ENCODE assay signal across 34 cellular contexts in the genomic region with DNA sequence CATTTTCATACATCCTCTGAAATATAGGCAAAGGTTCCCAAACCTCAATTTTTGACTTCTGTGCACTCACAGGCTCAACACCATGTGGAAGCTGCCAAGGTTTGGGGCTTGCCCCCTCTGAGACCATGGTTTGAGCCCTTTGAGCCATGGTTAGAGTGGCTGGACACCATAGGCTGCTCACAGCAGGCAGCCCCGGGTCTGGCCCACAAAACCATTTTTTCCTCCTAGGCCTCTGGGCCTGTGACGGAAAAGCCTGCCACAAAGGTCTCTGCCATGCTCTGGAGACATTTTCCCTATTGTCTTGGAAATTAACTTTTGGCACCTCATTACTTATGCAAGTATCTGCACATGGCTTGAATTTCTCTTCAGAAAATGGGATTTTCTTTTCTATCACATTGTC.
DNase-seq lines count a peak whose midpoint lies in the region; ATAC-seq, FAIRE-seq and TF ChIP-seq lines count a peak whose summit lies in the region.
"Had no signal": no experiment of that assay in that cellular context is flagged by ENCODE, and none has a peak within 500 bp of the region (broad histone marks: within the 10 kb centered on the region; RNA-seq: fewer than 3 reads in every experiment).

No MANE protein-coding gene starts in this region.

- H2BK120ac ChIP-seq in mesendoderm (ENCODE audit: low read depth, low read length), result no peak overlapping the region

- no peak for DNase-seq in A549 (ENCODE audit: low read depth in 1 of 2, low spot score in 1 of 2)
- DNase-seq in K562 (ENCODE audit: extremely low read depth in 1 of 4, low spot score in 3 of 4), result no peak
- DNase-seq in mesendoderm, result peak; percentile 8
- DNase-seq in DMS153 treated with DMSO at 0.1 percent for 48 hours (lab: John Stamatoyannopoulos, UW; ENCODE audit: unreplicated experiment), result no peak
- DNase-seq in left lobe of liver (ENCODE audit: low spot score), result no peak
- no peak for DNase-seq in GF-D8 (lab: John Stamatoyannopoulos, UW)
- DNase-seq in HK-2 (ENCODE audit: unreplicated experiment), result no peak
- DNase-seq: 8988T; ACHN; AML-193; BE2C; C1 segment of cervical spinal cord; Caco-2; Calu3; CD4-positive, alpha-beta memory T cell; CD4-positive, alpha-beta T cell; CD4-positive, CD25-positive, alpha-beta regulatory T cell; CD8-positive, alpha-beta memory T cell; CD8-positive, alpha-beta T cell; COR-L47; DMS 273 treated with DMSO at 0.1 percent for 48 hours; DMS153; DMS53; DMS79; DMS79 treated with DMSO at 0.1 percent for 48 hours; DND-41; EL had no signal

- no peak overlapping the region for H2BK5ac ChIP-seq in mesendoderm (ENCODE audit: low read length)

- H3K79me1 ChIP-seq in mesendoderm (ENCODE audit: low read length), result no peaks in the 10 kb centered on the region

- no peak overlapping the region for H3K27ac ChIP-seq in A549
- no peak overlapping the region for H3K27ac ChIP-seq in HEK293 (ENCODE audit: extremely low read depth, low read depth, low read length)
- H3K27ac ChIP-seq in K562 (ENCODE audit: extremely low read depth, low read depth, low read length), result no peak overlapping the region
- no peak overlapping the region for H3K27ac ChIP-seq in mesendoderm (ENCODE audit: low read depth, low read length)
- H3K27ac ChIP-seq: 22Rv1; BLaER1; BLaER1 treated with 17β-estradiol and CSF1 and Interleukin-3, amounts not matched to agents 10 nM and 100 nM; C4-2B had no signal

- H3K4me2 ChIP-seq in A549, result no peak overlapping the region
- H3K4me2 ChIP-seq in K562 (ENCODE audit: insufficient read depth, low read length), result no peak overlapping the region
- H3K4me2 ChIP-seq in mesendoderm (ENCODE audit: low read length), result no peak overlapping the region
- H3K4me2 ChIP-seq: BLaER1; BLaER1 treated with 17β-estradiol and CSF1 and Interleukin-3, amounts not matched to agents 10 nM and 100 nM had no signal

- H3K18ac ChIP-seq in mesendoderm (ENCODE audit: low read length), result no peak overlapping the region

- H3K23ac ChIP-seq in mesendoderm (ENCODE audit: low read length), result no peak overlapping the region

- no peak overlapping the region for H3K9ac ChIP-seq in K562 (ENCODE audit: insufficient read depth in 1 of 2, low read depth in 2 of 2, low read length in 2 of 2)
- H3K9ac ChIP-seq in mesendoderm (ENCODE audit: low read length), result no peak overlapping the region
- H3K9ac ChIP-seq: BLaER1; BLaER1 treated with 17β-estradiol and CSF1 and Interleukin-3, amounts not matched to agents 10 nM and 100 nM had no signal

- no peak overlapping the region for H4K5ac ChIP-seq in mesendoderm (ENCODE audit: low read length)

- 13% methylated on average over 2 of the region's 2 CpGs for WGBS in A549 (ENCODE audit: missing lambda C conversion rate)
- 14% methylated on average over 2 of the region's 2 CpGs for WGBS in K562 (ENCODE audit: insufficient coverage, low coverage, missing lambda C conversion rate)
- WGBS in mesendoderm (ENCODE audit: extremely low coverage, insufficient coverage, low lambda C conversion rate), result no CpG with 5 or more reads among the region's 2 CpGs

- intact Hi-C loops in K562 (cut with micrococcal nuclease), result no loop called here

- no peak overlapping the region for H3K56ac ChIP-seq in mesendoderm (ENCODE audit: low read length)

- no peaks in the 10 kb centered on the region for H4K20me1 ChIP-seq in K562 (replicated peaks; ENCODE audit: control insufficient read depth, insufficient read depth, low read length)
- H4K20me1 ChIP-seq: BLaER1; BLaER1 treated with 17β-estradiol and CSF1 and Interleukin-3, amounts not matched to agents 10 nM and 100 nM had no signal

- no peaks in the 10 kb centered on the region for H3K79me2 ChIP-seq in K562 (ENCODE audit: control insufficient read depth, insufficient read depth, low read length)
- no peaks in the 10 kb centered on the region for H3K79me2 ChIP-seq in mesendoderm (ENCODE audit: control insufficient read depth, insufficient read depth, low read length)

- no peak for TF ChIP-seq CTCF in A549 (IDR thresholded peaks at IDR 0.05)
- no peak for TF ChIP-seq CTCF in HEK293 (tag by site-specific recombination; IDR thresholded peaks at IDR 0.05)
- TF ChIP-seq CTCF in K562 (IDR thresholded peaks at IDR 0.05 in 2 of 3, conservative IDR thresholded peaks at IDR 0.05 in 1 of 3; ENCODE audit: insufficient read depth in 2 of 3, low read depth in 1 of 3, low read length in 3 of 3), result no peak

- no peak overlapping the region for H4K8ac ChIP-seq in mesendoderm (ENCODE audit: low read depth, low read length)

- in situ Hi-C loops in K562 (cut with MboI), result no loop called here

- H3K27me3 ChIP-seq in K562 (ENCODE audit: control insufficient read depth in 2 of 2, insufficient read depth in 2 of 2, low read length in 2 of 2) (no peaks in the 10 kb centered on the region), mesendoderm (ENCODE audit: insufficient read depth, low read length, poor library complexity) (no peaks in the 10 kb centered on the region)
- H3K27me3 ChIP-seq: BE2C; BLaER1; BLaER1 treated with 17β-estradiol and CSF1 and Interleukin-3, amounts not matched to agents 10 nM and 100 nM had no signal

- ATAC-seq in A549 (no peak), K562 (no peak), left lobe of liver (no peak)
- ATAC-seq: CD8-positive, alpha-beta T cell had no signal

- CTCF ChIA-PET in A549 (lab: Yijun Ruan, JAX), result no interaction called here
- CTCF ChIA-PET in HEK293 (lab: Yijun Ruan, JAX), result no interaction called here
- CTCF ChIA-PET in K562 (lab: Yijun Ruan, JAX; ENCODE audit: low intra/inter-chr PET ratio), result no interaction called here

- no TSS peak for BruUV-seq in K562 (replicated peaks; lab: Mats Ljungman, UMichigan)

- H3K9me3 ChIP-seq in A549 (peaks cover 9% of the 10 kb centered on the region), HEK293 (ENCODE audit: control insufficient read depth, insufficient read depth, low read depth, low read length) (no peaks in the 10 kb centered on the region), K562 (replicated peaks; ENCODE audit: control insufficient read depth, insufficient read depth, low read depth, low read length) (no peaks in the 10 kb centered on the region; the same call in 1 of the 2 replicates)
- H3K9me3 ChIP-seq: BE2C, Caco-2 had no signal

- no peak overlapping the region for H2AFZ ChIP-seq in K562 (ENCODE audit: low read depth, low read length)

- POLR2A ChIA-PET in A549 (lab: Yijun Ruan, JAX) (no interaction called here), HEK293 (lab: Yijun Ruan, JAX) (no interaction called here), K562 (lab: Yijun Ruan, JAX) (no interaction called here)

- no peak overlapping the region for H3K4ac ChIP-seq in mesendoderm (ENCODE audit: low read depth, low read length)

- no peaks in the 10 kb centered on the region for H3K4me1 ChIP-seq in A549
- H3K4me1 ChIP-seq in HEK293 (ENCODE audit: control insufficient read depth, insufficient read depth, low read length), result no peaks in the 10 kb centered on the region
- H3K4me1 ChIP-seq in K562 (replicated peaks in 1 of 2; ENCODE audit: control insufficient read depth in 2 of 2, insufficient read depth in 2 of 2, low read length in 2 of 2), result no peaks in the 10 kb centered on the region
- no peaks in the 10 kb centered on the region for H3K4me1 ChIP-seq in mesendoderm (ENCODE audit: control insufficient read depth, low read depth, low read length)
- H3K4me1 ChIP-seq: BE2C, BLaER1, Caco-2 had no signal

- no peak overlapping the region for H2BK15ac ChIP-seq in mesendoderm (replicated peaks; ENCODE audit: low read depth)

- H3K9me1 ChIP-seq in K562 (ENCODE audit: control insufficient read depth, insufficient read depth, low read length), result no peaks in the 10 kb centered on the region

- no peak overlapping the region for H3K4me3 ChIP-seq in A549
- no peak overlapping the region for H3K4me3 ChIP-seq in HEK293 (ENCODE audit: low read depth, low read length)
- no peak overlapping the region for H3K4me3 ChIP-seq in K562
- no peak overlapping the region for H3K4me3 ChIP-seq in mesendoderm (ENCODE audit: low read length)
- H3K4me3 ChIP-seq: BLaER1; BLaER1 treated with 17β-estradiol and CSF1 and Interleukin-3, amounts not matched to agents 10 nM and 100 nM had no signal

- no peak for TF ChIP-seq EP300 in A549 (IDR thresholded peaks at IDR 0.05)
- TF ChIP-seq EP300 in K562 (IDR thresholded peaks at IDR 0.05; ENCODE audit: low read length), result no peak

- H2AK5ac ChIP-seq in mesendoderm (ENCODE audit: low read length), result no peak overlapping the region

- TF ChIP-seq POLR2A in A549 (IDR thresholded peaks at IDR 0.05; ENCODE audit: low read length) (no peak), K562 (conservative IDR thresholded peaks at IDR 0.05) (no peak)

- TF ChIP-seq RAD21 in A549 (conservative IDR thresholded peaks at IDR 0.05 in 1 of 2, IDR thresholded peaks at IDR 0.05 in 1 of 2) (no peak), K562 (CRISPR knock-in tag; conservative IDR thresholded peaks at IDR 0.05 in 1 of 2, IDR thresholded peaks at IDR 0.05 in 1 of 2) (no peak)

- FAIRE-seq in A549 (lab: Jason Lieb, UNC) (no peak), K562 (lab: Jason Lieb, UNC) (no peak)
- FAIRE-seq: A204.1, D721Med had no signal

- H3K36me3 ChIP-seq in HEK293 (ENCODE audit: control insufficient read depth in 2 of 2, insufficient read depth in 1 of 2, low read length in 2 of 2) (no peaks in the 10 kb centered on the region), K562 (ENCODE audit: control insufficient read depth, insufficient read depth, low read length) (no peaks in the 10 kb centered on the region), mesendoderm (ENCODE audit: control insufficient read depth, insufficient read depth, low read length) (no peaks in the 10 kb centered on the region)
- H3K36me3 ChIP-seq: BE2C, BLaER1 had no signal

TF ChIP-seq in A549, 52 proteins besides CTCF, POLR2A, EP300 and RAD21:
- TF ChIP-seq TP53 (CRISPR knock-in tag; IDR thresholded peaks at IDR 0.05) (no peak), ZFP36 (IDR thresholded peaks at IDR 0.05; ENCODE audit: borderline replicate concordance, partially characterized antibody) (peak; percentile 88)

TF ChIP-seq in HEK293, 187 proteins besides CTCF, POLR2A, EP300 and RAD21:
- TF ChIP-seq ZNF223 (tag by site-specific recombination; IDR thresholded peaks at IDR 0.05) (no peak), SETDB1 (IDR thresholded peaks at IDR 0.05; ENCODE audit: insufficient read length, low read length) (peak; percentile 67), ZNF585B (tag by site-specific recombination; IDR thresholded peaks at IDR 0.05) (peak; percentile 82), TRIM28 (IDR thresholded peaks at IDR 0.05; ENCODE audit: borderline replicate concordance, low read length) (peak; percentile 31; the same call in 1 of the 2 replicates)

TF ChIP-seq in K562, 482 proteins besides CTCF, POLR2A, EP300 and RAD21:
- no peak for TF ChIP-seq MBD2 (IDR thresholded peaks at IDR 0.05; ENCODE audit: borderline replicate concordance, low read depth)
- TF ChIP-seq FIP1L1 (IDR thresholded peaks at IDR 0.05; ENCODE audit: low read depth, low read length, poor library complexity, severe bottlenecking), result no peak
- TF ChIP-seq ZNF431 (CRISPR knock-in tag; IDR thresholded peaks at IDR 0.05), result no peak
- TF ChIP-seq PURB (CRISPR knock-in tag; IDR thresholded peaks at IDR 0.05; ENCODE audit: low read depth), result no peak
- peak; percentile 65 for TF ChIP-seq ZFP36 (IDR thresholded peaks at IDR 0.05; ENCODE audit: low read depth, low read length, partially characterized antibody)
- no peak for TF ChIP-seq TCF7L2 (IDR thresholded peaks at IDR 0.05; ENCODE audit: low read depth, low read length)
- TF ChIP-seq CAMTA2 (CRISPR knock-in tag; conservative IDR thresholded peaks at IDR 0.05), result no peak
